In genomic region chr2:58968885-58969284, GRCh38 we compare ENCODE assay signal across 32 cellular contexts.
"Had no signal": no experiment of that assay in that cellular context is flagged by ENCODE, and none has a peak within 500 bp of the region (broad histone marks: within the 10 kb centered on the region; RNA-seq: fewer than 3 reads in every experiment).

No MANE protein-coding gene starts in this region.

- H3K4me3 ChIP-seq: ascending aorta, cardiac muscle cell had no signal

- FAIRE-seq: bronchial epithelial cell had no signal

- H3K36me3 ChIP-seq: ascending aorta, cardiac muscle cell, WERI-Rb-1 had no signal

- ATAC-seq: activated CD4-positive, alpha-beta T cell treated with anti-CD3 and anti-CD28 coated beads for 36 hours; activated CD4-positive, CD25-positive, alpha-beta regulatory T cell treated with anti-CD3 and anti-CD28 coated beads, Interleukin-2, amount 50 U/mL, for 24 hours; activated CD8-positive, alpha-beta memory T cell treated with anti-CD3 and anti-CD28 coated beads, Interleukin-2, amount 10 ng/mL, durations not matched to agents 7 days and 5 days; activated CD8-positive, alpha-beta T cell treated with anti-CD3 and anti-CD28 coated beads, Interleukin-2, amount 10 ng/mL, durations not matched to agents 7 days and 5 days; activated naive CD8-positive, alpha-beta T cell treated with anti-CD3 and anti-CD28 coated beads, Interleukin-2, amount 50 U/mL, for 24 hours; WTC11 had no signal

- H3K27ac ChIP-seq: ascending aorta, cardiac muscle cell, WERI-Rb-1 had no signal

- H3K4me1 ChIP-seq: ascending aorta had no signal

- H3K9me3 ChIP-seq: ascending aorta had no signal

- DNase-seq: activated CD4-positive, alpha-beta memory T cell treated with anti-CD3 and anti-CD28 coated beads, Interleukin-2, amount 10 ng/mL, durations not matched to agents 7 days and 5 days; activated CD4-positive, alpha-beta T cell treated with anti-CD3 and anti-CD28 coated beads for 1 hour; activated CD4-positive, alpha-beta T cell treated with anti-CD3 and anti-CD28 coated beads for 36 hours; activated CD4-positive, alpha-beta T cell treated with anti-CD3 and anti-CD28 coated beads for 48 hours; activated CD4-positive, alpha-beta T cell treated with anti-CD3 and anti-CD28 coated beads, Interleukin-2, amount 10 ng/mL, durations not matched to agents 7 days and 5 days; activated CD4-positive, alpha-beta T cell treated with anti-CD3 and anti-CD28 coated beads, Interleukin-2, amount 50 U/mL, for 48 hours; activated CD4-positive, CD25-positive, alpha-beta regulatory T cell; activated CD8-positive, alpha-beta memory T cell treated with anti-CD3 and anti-CD28 coated beads for 24 hours; activated CD8-positive, alpha-beta memory T cell treated with anti-CD3 and anti-CD28 coated beads, Interleukin-2, amount 10 ng/mL, durations not matched to agents 7 days and 5 days; activated CD8-positive, alpha-beta memory T cell treated with anti-CD3 and anti-CD28 coated beads, Interleukin-2, amount 50 U/mL, for 48 hours; activated CD8-positive, alpha-beta T cell treated with anti-CD3 and anti-CD28 coated beads, Interleukin-2, amount 10 ng/mL, durations not matched to agents 7 days and 5 days; activated effector memory CD4-positive, alpha-beta T cell treated with Interleukin-2 at 50 U/mL for 16 hours; activated gamma-delta T cell; activated naive CD4-positive, alpha-beta T cell treated with anti-CD3 and anti-CD28 coated beads, Interleukin-2, amount 10 ng/mL, durations not matched to agents 7 days and 5 days; activated naive CD4-positive, alpha-beta T cell treated with Interleukin-2 at 50 U/mL for 16 hours; activated naive CD8-positive, alpha-beta T cell treated with anti-CD3 and anti-CD28 coated beads, Interleukin-2, amount 10 ng/mL, durations not matched to agents 7 days and 5 days; activated naive CD8-positive, alpha-beta T cell treated with anti-CD3 and anti-CD28 coated beads, Interleukin-2, amount 50 U/mL, for 24 hours; activated T-cell treated with anti-CD3 and anti-CD28 coated beads, Interleukin-2, amount 50 U/mL, for 24 hours; activated T-cell treated with anti-CD3 and anti-CD28 coated beads, Interleukin-2, amount 50 U/mL, for 48 hours; amygdala; anterior cingulate cortex; caudate nucleus; cerebellar nuclear complex; T-helper 1 cell; T-helper 2 cell; T-helper 9 cell; WERI-Rb-1 had no signal

- H3K27me3 ChIP-seq: ascending aorta, cardiac muscle cell had no signal
